16 cellular contexts compared by ENCODE assay signal in the genomic region with DNA sequence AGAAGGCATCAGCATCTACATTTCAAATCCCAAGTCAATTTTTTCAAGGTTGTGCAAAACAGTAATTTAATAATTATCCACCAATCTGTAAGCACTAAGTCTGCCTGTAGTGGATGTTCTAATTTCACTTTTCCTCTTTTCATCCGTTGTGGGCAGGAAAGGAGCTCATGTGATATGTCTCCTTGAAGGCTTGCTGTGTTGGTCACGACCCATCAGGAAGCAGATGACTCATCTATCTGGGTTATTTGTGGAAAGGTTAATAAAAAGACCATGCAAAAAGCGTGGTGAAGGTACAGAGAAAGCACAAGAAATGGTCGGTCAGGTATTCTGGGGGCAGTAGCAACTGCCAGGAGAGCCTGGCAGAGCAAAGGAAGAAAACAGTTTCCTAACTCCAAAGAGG.
"Had no signal": no experiment of that assay in that cellular context is flagged by ENCODE, and none has a peak within 500 bp of the region (broad histone marks: within the 10 kb centered on the region; RNA-seq: fewer than 3 reads in every experiment).

No MANE protein-coding gene starts in this region.

- H3K27ac ChIP-seq: esophagus squamous epithelium, lower lobe of right lung, pancreas, stomach, testis had no signal

- H3K9me3 ChIP-seq: esophagus squamous epithelium, lower lobe of right lung, pancreas, stomach, testis had no signal

- H3K4me3 ChIP-seq: esophagus squamous epithelium, lower lobe of right lung, pancreas, stomach, testis had no signal

- H3K36me3 ChIP-seq: esophagus squamous epithelium, lower lobe of right lung, pancreas, stomach had no signal

- H3K27me3 ChIP-seq: esophagus squamous epithelium, pancreas, stomach, testis had no signal

- H3K4me1 ChIP-seq: esophagus squamous epithelium, lower lobe of right lung, pancreas, stomach, testis had no signal

- ATAC-seq: left colon, lower lobe of right lung, WTC11 had no signal

- DNase-seq: activated CD4-positive, alpha-beta memory T cell treated with anti-CD3 and anti-CD28 coated beads, Interleukin-2, amount 10 ng/mL, durations not matched to agents 7 days and 5 days; activated CD4-positive, alpha-beta T cell treated with anti-CD3 and anti-CD28 coated beads for 4 hours; activated naive CD4-positive, alpha-beta T cell treated with anti-CD3 and anti-CD28 coated beads, Interleukin-2, amount 50 U/mL, for 16 hours; activated T-cell treated with anti-CD3 and anti-CD28 coated beads, Interleukin-2, amount 50 U/mL, for 24 hours; esophagus squamous epithelium; head of caudate nucleus; left colon; lower lobe of right lung; midbrain; pancreas; retina; stimulated activated CD4-positive, alpha-beta T cell treated with anti-CD3 and anti-CD28 coated beads, Interleukin-12 subunit alpha, Interleukin-12 subunit beta, amount 100 ng/mL, for 4 hours; stimulated activated CD4-positive, alpha-beta T cell treated with anti-CD3 and anti-CD28 coated beads, Interleukin-2, amount 100 ng/mL, for 24 hours; stomach; testis had no signal
